18 cellular contexts compared by ENCODE assay signal in genomic region chr14:92389598-92390126, GRCh38.
A peak's percentile ranks its signal among the peaks of the same experiment; 100 is the strongest.
DNase-seq lines count a peak whose midpoint lies in the region; ATAC-seq and TF ChIP-seq lines count a peak whose summit lies in the region.
"Had no signal": no experiment of that assay in that cellular context is flagged by ENCODE, and none has a peak within 500 bp of the region (broad histone marks: within the 10 kb centered on the region; RNA-seq: fewer than 3 reads in every experiment).

No MANE protein-coding gene starts in this region.

- ATAC-seq in activated naive CD4-positive, alpha-beta T cell treated with anti-CD3 and anti-CD28 coated beads, Interleukin-2, amount 50 U/mL, for 72 hours: no peak

- DNase-seq in NOMO-1 treated with DMSO at 0.1 percent for 48 hours (lab: John Stamatoyannopoulos, UW; ENCODE audit: unreplicated experiment) (peak; percentile 23), NOMO-1 treated with dmso at 0.1 percent for 144 hours (lab: John Stamatoyannopoulos, UW; ENCODE audit: unreplicated experiment) (no peak), NCI-H69 (lab: John Stamatoyannopoulos, UW) (peak; percentile 28), cerebellar cortex (ENCODE audit: low spot score) (peak; percentile 44), spleen (no peak), foreskin melanocyte (no peak)
- no peak for DNase-seq in activated naive CD4-positive, alpha-beta T cell treated with anti-CD3 and anti-CD28 coated beads, Interleukin-2, amount 50 U/mL, for 72 hours (ENCODE audit: low spot score in 2 of 2)
- DNase-seq: 8988T, C1 segment of cervical spinal cord, Caco-2, GOT3, MM.1S, NCI-H1417, NCI-H2081, NCI-H526 had no signal

- H3K36me3 Mint-ChIP-seq in activated naive CD4-positive, alpha-beta T cell treated with anti-CD3 and anti-CD28 coated beads, Interleukin-2, amount 50 U/mL, for 72 hours: no peaks in the 10 kb centered on the region

- TF ChIP-seq CTCF in neutrophil (IDR thresholded peaks at IDR 0.05) (no peak), spleen (IDR thresholded peaks at IDR 0.05 in 8 of 11, conservative IDR thresholded peaks at IDR 0.05 in 3 of 11) (no peak)

- H3K36me3 ChIP-seq in neutrophil (no peaks in the 10 kb centered on the region), spleen (no peaks in the 10 kb centered on the region)

- peak overlapping the region; percentile 94 for H3K27ac ChIP-seq in neutrophil
- peak overlapping the region in 1 of 8 donors; percentile 89 for H3K27ac ChIP-seq in spleen
- H3K27ac ChIP-seq: KMS-11, SK-N-MC had no signal

- no peak overlapping the region for H3K27ac Mint-ChIP-seq in activated naive CD4-positive, alpha-beta T cell treated with anti-CD3 and anti-CD28 coated beads, Interleukin-2, amount 50 U/mL, for 72 hours

- no peak for TF ChIP-seq POLR2A in spleen (IDR thresholded peaks at IDR 0.05)

- H3K4me1 ChIP-seq in neutrophil (ENCODE audit: control insufficient read depth in 1 of 2, insufficient read depth in 1 of 2, low read depth in 1 of 2, low read length in 1 of 2) (peaks cover 98 to 100% of the 10 kb centered on the region in 2 experiments), spleen (peaks cover 0 to 52% (median 10%) of the 10 kb centered on the region in 6 donors)
- H3K4me1 ChIP-seq: Caco-2 had no signal

- intact Hi-C loops in spleen (cut with DNase I; ENCODE audit: low total_unique reads): no loop called here

- no peaks in the 10 kb centered on the region for H3K27me3 ChIP-seq in neutrophil
- peaks cover 0 to 3% (median 0%) of the 10 kb centered on the region in 7 donors for H3K27me3 ChIP-seq in spleen (replicated peaks in 1 of 7)

- no peaks in the 10 kb centered on the region for H3K9me3 ChIP-seq in neutrophil
- peaks cover 0 to 5% (median 0%) of the 10 kb centered on the region in 8 donors for H3K9me3 ChIP-seq in spleen
- H3K9me3 ChIP-seq: Caco-2 had no signal

- H3K4me3 ChIP-seq in neutrophil (ENCODE audit: low read depth in 1 of 2, low read length in 1 of 2) (no peak overlapping the region), spleen (no peak overlapping the region)
- H3K4me3 ChIP-seq: SK-N-MC had no signal

- no peaks in the 10 kb centered on the region for H3K9me3 Mint-ChIP-seq in activated naive CD4-positive, alpha-beta T cell treated with anti-CD3 and anti-CD28 coated beads, Interleukin-2, amount 50 U/mL, for 72 hours

- 67 to 81% (median 70%) methylated on average over 11 of the region's 11 CpGs for WGBS in spleen, 5 donors

Comparison
In these comparisons a context has a peak if more than half of its experiments do, and no peak if none do; other contexts are left out.
1. DNase-seq: peak in NOMO-1 treated with DMSO at 0.1 percent for 48 hours (single experiment), NCI-H69 (single experiment) and cerebellar cortex (single experiment); none in NOMO-1 treated with dmso at 0.1 percent for 144 hours (single experiment), activated naive CD4-positive, alpha-beta T cell treated with anti-CD3 and anti-CD28 coated beads, Interleukin-2, amount 50 U/mL, for 72 hours (0 of 2), spleen (single experiment) and foreskin melanocyte (single experiment).